9 cellular contexts compared by ENCODE assay signal in the genomic region with DNA sequence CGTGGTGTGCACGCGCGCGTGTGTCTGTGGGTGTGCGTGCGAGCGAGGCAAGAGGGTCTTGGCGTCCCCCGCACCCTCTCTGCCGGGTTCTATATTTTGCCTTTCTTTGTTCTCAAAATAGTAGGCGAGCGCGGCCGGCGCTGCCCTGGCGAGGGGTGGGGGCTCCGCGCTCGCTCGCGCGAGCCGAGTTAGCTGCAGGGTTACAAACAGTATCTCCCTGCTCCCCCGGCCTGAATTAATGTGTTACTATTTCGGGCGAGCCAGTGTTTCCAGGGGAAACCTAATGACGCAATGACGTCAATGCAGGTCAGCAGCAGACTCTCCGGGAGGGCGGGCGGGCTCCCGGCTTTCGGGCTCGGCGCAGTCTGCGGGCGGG.
DNase-seq lines count a peak whose midpoint lies in the region; ATAC-seq, FAIRE-seq and TF ChIP-seq lines count a peak whose summit lies in the region.
"Had no signal": no experiment of that assay in that cellular context is flagged by ENCODE, and none has a peak within 500 bp of the region (broad histone marks: within the 10 kb centered on the region; RNA-seq: fewer than 3 reads in every experiment).

No MANE protein-coding gene starts in this region.

- no peaks in the 10 kb centered on the region for H3K9me3 ChIP-seq in GM12878 (replicated peaks; ENCODE audit: control insufficient read depth, insufficient read depth, low read length)
- H3K9me3 ChIP-seq in skeletal muscle tissue (ENCODE audit: control insufficient read depth in 3 of 3, low read length in 3 of 3) = no peaks in the 10 kb centered on the region
- H3K9me3 ChIP-seq in OCI-LY7 (ENCODE audit: low read length) = no peaks in the 10 kb centered on the region

- TF ChIP-seq EP300 in GM12878 (IDR thresholded peaks at IDR 0.05; ENCODE audit: borderline replicate concordance in 1 of 2, control insufficient read depth in 1 of 2, low read depth in 2 of 2, low read length in 2 of 2) = no peak

- ATAC-seq in GM12878 = peak; percentile 48
- ATAC-seq in HG02759 (IDR thresholded peaks at IDR 0.05; ENCODE audit: unreplicated experiment) = no peak

- DNase-seq in 8988T (peak; percentile 62), GM06990 (ENCODE audit: extremely low read depth, insufficient read length) (no peak), NCI-H446 treated with DMSO at 0.1 percent for 48 hours (lab: John Stamatoyannopoulos, UW) (peak; percentile 44), GM12878 (ENCODE audit: low read depth, low spot score) (no peak), iPS-NIHi7 (ENCODE audit: extremely low spot score) (peak; percentile 61), OCI-LY7 (ENCODE audit: low spot score) (no peak)

- H3K4me2 ChIP-seq in GM12878 (ENCODE audit: control insufficient read depth, insufficient read depth) = peak overlapping the region; percentile 64
- H3K4me2 ChIP-seq in OCI-LY7 (ENCODE audit: low read length) = no peak overlapping the region

- H3K4me1 ChIP-seq in GM12878 (ENCODE audit: control insufficient read depth, insufficient read depth, low read length) (no peaks in the 10 kb centered on the region), skeletal muscle tissue (ENCODE audit: control insufficient read depth in 3 of 3, insufficient read depth in 3 of 3, low read length in 3 of 3) (peaks cover 2 to 17% (median 6%) of the 10 kb centered on the region in 3 donors), OCI-LY7 (ENCODE audit: insufficient read depth, low read length, poor library complexity, severe bottlenecking) (no peaks in the 10 kb centered on the region)

- TF ChIP-seq RAD21 in GM12878 (IDR thresholded peaks at IDR 0.05; ENCODE audit: insufficient read depth, low read depth, low read length) = no peak

- intact Hi-C loops in GM12878 (cut with micrococcal nuclease; ENCODE audit: unreplicated experiment) = no loop called here
- intact Hi-C loops in OCI-LY7 (cut with micrococcal nuclease; ENCODE audit: unreplicated experiment) = no loop called here

- H3K79me2 ChIP-seq in GM12878 (ENCODE audit: control insufficient read depth, insufficient read depth, low read length) (no peaks in the 10 kb centered on the region), OCI-LY7 (ENCODE audit: insufficient read depth, low read depth, low read length) (no peaks in the 10 kb centered on the region)

- H2AFZ ChIP-seq in GM12878 (ENCODE audit: control insufficient read depth, low read depth, low read length) (no peak overlapping the region), OCI-LY7 (ENCODE audit: low read length) (no peak overlapping the region)

- under 1% methylated on average over 28 of the region's 38 CpGs for WGBS in GM12878 (ENCODE audit: insufficient coverage, insufficient replicate concordance, low lambda C conversion rate, missing lambda C conversion rate)

- H3K4me3 ChIP-seq in GM06990 (replicated peaks; ENCODE audit: low read depth, low read length) (peak overlapping the region; percentile 45), GM12878 (peak overlapping the region; percentile 50; the same call in 1 of the 2 replicates), skeletal muscle tissue (ENCODE audit: low read length in 3 of 3) (peak overlapping the region; percentile 35 to 58 (median 48)), OCI-LY7 (ENCODE audit: low read depth, low read length, poor library complexity, severe bottlenecking) (no peak overlapping the region)

- H3K36me3 ChIP-seq in GM06990 (ENCODE audit: control insufficient read depth, insufficient read depth, low read length) (no peaks in the 10 kb centered on the region), GM12878 (ENCODE audit: control insufficient read depth in 2 of 2, insufficient read depth in 2 of 2, low read length in 1 of 2) (no peaks in the 10 kb centered on the region), skeletal muscle tissue (ENCODE audit: control insufficient read depth in 3 of 3, insufficient read depth in 3 of 3, low read length in 3 of 3) (no peaks in the 10 kb centered on the region), OCI-LY7 (ENCODE audit: insufficient read depth, low read length) (no peaks in the 10 kb centered on the region)

- H3K27me3 ChIP-seq in GM06990 (replicated peaks; ENCODE audit: control insufficient read depth, insufficient read depth, low read length) (peaks cover 3% of the 10 kb centered on the region), GM12878 (replicated peaks in 1 of 2; ENCODE audit: control insufficient read depth in 2 of 2, insufficient read depth in 2 of 2, low read length in 1 of 2) (peaks cover 23 to 24% of the 10 kb centered on the region in 2 experiments), skeletal muscle tissue (ENCODE audit: control insufficient read depth in 3 of 3, insufficient read depth in 3 of 3, low read length in 3 of 3) (peaks cover 82 to 90% (median 89%) of the 10 kb centered on the region in 3 donors)

- POLR2A ChIA-PET in GM12878 (lab: Charles Lee) = no interaction called here
- POLR2A ChIA-PET in OCI-LY7 (lab: Charles Lee) = no interaction called here

- no peaks in the 10 kb centered on the region for H3K9me2 ChIP-seq in OCI-LY7 (ENCODE audit: insufficient read depth, low read length)

- CTCF ChIA-PET in GM12878 (lab: Yijun Ruan, JAX) (no interaction called here), OCI-LY7 (lab: Charles Lee; ENCODE audit: unreplicated experiment) (no interaction called here)

- RAD21 ChIA-PET in GM12878 (lab: Charles Lee; ENCODE audit: unreplicated experiment) = no interaction called here

- TF ChIP-seq POLR2A in GM12878 (IDR thresholded peaks at IDR 0.05; ENCODE audit: low read depth, low read length) = no peak

- no peak for FAIRE-seq in GM12878 (lab: Jason Lieb, UNC)
- FAIRE-seq: endometrium had no signal

- BruUV-seq in GM12878 (replicated peaks; lab: Mats Ljungman, UMichigan) = no TSS peak
- no TSS peak for BruUV-seq in OCI-LY7 (replicated peaks; lab: Mats Ljungman, UMichigan)

- TF ChIP-seq CTCF in GM06990 (IDR thresholded peaks at IDR 0.05; ENCODE audit: insufficient read depth, low read length, poor library complexity, severe bottlenecking) = no peak
- TF ChIP-seq CTCF in GM12878 (IDR thresholded peaks at IDR 0.05 in 2 of 3, conservative IDR thresholded peaks at IDR 0.05 in 1 of 3; ENCODE audit: control insufficient read depth in 2 of 3, extremely low read depth in 1 of 3, insufficient read depth in 1 of 3, low read depth in 3 of 3, low read length in 3 of 3) = no peak
- no peak for TF ChIP-seq CTCF in OCI-LY7 (conservative IDR thresholded peaks at IDR 0.05; ENCODE audit: low read length)

- H3K9ac ChIP-seq in GM12878 (ENCODE audit: control insufficient read depth, insufficient read depth, low read length) (no peak overlapping the region), skeletal muscle tissue (ENCODE audit: low read depth in 1 of 3, low read length in 3 of 3) (no peak overlapping the region)

- no peak overlapping the region for H3K27ac ChIP-seq in GM12878 (ENCODE audit: control insufficient read depth, insufficient read depth)
- no peak overlapping the region for H3K27ac ChIP-seq in skeletal muscle tissue (ENCODE audit: low read depth, low read length)
- H3K27ac ChIP-seq in OCI-LY7 (ENCODE audit: low read depth, low read length, poor library complexity, severe bottlenecking) = no peak overlapping the region

- in situ Hi-C loops in GM12878 (cut with MboI) = no loop called here

- H4K20me1 ChIP-seq in GM12878 (ENCODE audit: control insufficient read depth, insufficient read depth) = no peaks in the 10 kb centered on the region
- H4K20me1 ChIP-seq in OCI-LY7 (ENCODE audit: insufficient read depth, low read length) = no peaks in the 10 kb centered on the region

- SMC1A ChIA-PET in GM12878 (lab: Charles Lee; ENCODE audit: uncharacterized antibody, unreplicated experiment) = no interaction called here

TF ChIP-seq in GM12878, 131 proteins besides CTCF, POLR2A, EP300 and RAD21 (continues in another document):
- TF ChIP-seq, protein P1, sequence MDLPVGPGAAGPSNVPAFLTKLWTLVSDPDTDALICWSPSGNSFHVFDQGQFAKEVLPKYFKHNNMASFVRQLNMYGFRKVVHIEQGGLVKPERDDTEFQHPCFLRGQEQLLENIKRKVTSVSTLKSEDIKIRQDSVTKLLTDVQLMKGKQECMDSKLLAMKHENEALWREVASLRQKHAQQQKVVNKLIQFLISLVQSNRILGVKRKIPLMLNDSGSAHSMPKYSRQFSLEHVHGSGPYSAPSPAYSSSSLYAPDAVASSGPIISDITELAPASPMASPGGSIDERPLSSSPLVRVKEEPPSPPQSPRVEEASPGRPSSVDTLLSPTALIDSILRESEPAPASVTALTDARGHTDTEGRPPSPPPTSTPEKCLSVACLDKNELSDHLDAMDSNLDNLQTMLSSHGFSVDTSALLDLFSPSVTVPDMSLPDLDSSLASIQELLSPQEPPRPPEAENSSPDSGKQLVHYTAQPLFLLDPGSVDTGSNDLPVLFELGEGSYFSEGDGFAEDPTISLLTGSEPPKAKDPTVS (IDR thresholded peaks at IDR 0.05; ENCODE audit: low read depth, low read length) = no peak
- TF ChIP-seq, protein P2, sequence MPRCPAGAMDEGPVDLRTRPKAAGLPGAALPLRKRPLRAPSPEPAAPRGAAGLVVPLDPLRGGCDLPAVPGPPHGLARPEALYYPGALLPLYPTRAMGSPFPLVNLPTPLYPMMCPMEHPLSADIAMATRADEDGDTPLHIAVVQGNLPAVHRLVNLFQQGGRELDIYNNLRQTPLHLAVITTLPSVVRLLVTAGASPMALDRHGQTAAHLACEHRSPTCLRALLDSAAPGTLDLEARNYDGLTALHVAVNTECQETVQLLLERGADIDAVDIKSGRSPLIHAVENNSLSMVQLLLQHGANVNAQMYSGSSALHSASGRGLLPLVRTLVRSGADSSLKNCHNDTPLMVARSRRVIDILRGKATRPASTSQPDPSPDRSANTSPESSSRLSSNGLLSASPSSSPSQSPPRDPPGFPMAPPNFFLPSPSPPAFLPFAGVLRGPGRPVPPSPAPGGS (IDR thresholded peaks at IDR 0.05; ENCODE audit: borderline replicate concordance, insufficient read depth, low read depth, low read length, poor library complexity, severe bottlenecking) = no peak
- TF ChIP-seq MEF2B (IDR thresholded peaks at IDR 0.05; ENCODE audit: partially characterized antibody, poor library complexity, severe bottlenecking) = peak; percentile 43

Comparison
In these comparisons a context has a peak if more than half of its experiments do, and no peak if none do; other contexts are left out.
1. DNase-seq: peak in 8988T (single experiment), NCI-H446 treated with DMSO at 0.1 percent for 48 hours (single experiment) and iPS-NIHi7 (single experiment); none in GM06990 (single experiment), GM12878 (single experiment) and OCI-LY7 (single experiment).